Comparison of ENCODE assay signal across 9 cellular contexts in the genomic region with DNA sequence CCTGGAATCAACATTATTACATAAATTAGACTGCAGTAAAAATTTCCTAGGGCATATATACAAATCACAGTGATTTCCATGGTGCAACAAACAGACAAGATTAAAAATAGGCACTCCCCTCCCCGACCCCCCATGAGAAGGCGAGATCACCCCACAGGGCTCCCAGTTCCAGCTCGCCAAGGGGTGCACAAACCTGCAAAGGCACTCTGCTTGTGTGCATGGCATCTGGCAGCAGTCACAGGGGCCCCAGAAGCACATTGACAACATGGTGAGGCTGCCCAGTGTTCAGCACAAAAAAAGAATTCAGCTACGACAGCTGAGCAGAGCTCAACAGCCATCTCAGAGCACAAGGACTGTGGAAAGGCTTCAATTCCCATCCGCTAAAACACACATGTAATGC. TPM values are rescaled to one million over a fixed set of nuclear protein-coding genes. Genes with fewer than 3 reads are reported as not detected.
"Had no signal": no experiment of that assay in that cellular context is flagged by ENCODE, and none has a peak within 500 bp of the region (broad histone marks: within the 10 kb centered on the region; RNA-seq: fewer than 3 reads in every experiment).

No MANE protein-coding gene starts in this region.

- H3K9me3 ChIP-seq: HAP-1 had no signal

- H3K27ac Mint-ChIP-seq: GM23338, HFFc6 had no signal

- ATAC-seq: GM23338, HCT116, K562 had no signal

- DNase-seq: HFFc6, IMR-90 had no signal

- H3K4me3 ChIP-seq: GM23338, HAP-1, K562 had no signal

- H3K36me3 ChIP-seq: HAP-1 had no signal

- H3K4me3 Mint-ChIP-seq: GM23338, HFFc6 had no signal

- FAIRE-seq: H1, H54 had no signal

- H3K4me1 ChIP-seq: HAP-1 had no signal

RNA-seq across cellular contexts. Expression of gene CERS3, which starts 19.2 kb away (rescaled TPM):
- total RNA-seq: H1, HFFc6, HT-29, IMR-90, K562 had no signal
